Comparison of ENCODE assay signal across 15 cellular contexts in genomic region chr5:81881595-81881994, GRCh38.
DNase-seq lines count a peak whose midpoint lies in the region; ATAC-seq lines count a peak whose summit lies in the region.
"Had no signal": no experiment of that assay in that cellular context is flagged by ENCODE, and none has a peak within 500 bp of the region (broad histone marks: within the 10 kb centered on the region; RNA-seq: fewer than 3 reads in every experiment).

No MANE protein-coding gene starts in this region.

- DNase-seq in HAP-1 (ENCODE audit: low spot score in 2 of 2) (peak; percentile 22 to 88), LoVo (ENCODE audit: low spot score) (no peak), ACHN (no peak)
- DNase-seq in stimulated activated CD4-positive, alpha-beta T cell treated with anti-CD3 and anti-CD28 coated beads, Interleukin-4, amount 100 ng/mL, for 24 hours: no peak
- DNase-seq: 8988T; AML-193; Caco-2; Calu3; CD4-positive, alpha-beta T cell; CD8-positive, alpha-beta T cell; DMS79 treated with DMSO at 0.1 percent for 48 hours; GDM1 had no signal

- no peaks in the 10 kb centered on the region for H3K9me3 ChIP-seq in HAP-1
- H3K9me3 ChIP-seq: BLaER1 treated with 17β-estradiol and CSF1 and Interleukin-3, amounts not matched to agents 10 nM and 100 nM; Caco-2 had no signal

- peaks cover 18% of the 10 kb centered on the region for H3K4me1 ChIP-seq in HAP-1
- H3K4me1 ChIP-seq: BLaER1 treated with 17β-estradiol and CSF1 and Interleukin-3, amounts not matched to agents 10 nM and 100 nM; Caco-2 had no signal

- in situ Hi-C loops in HAP-1 (cut with MboI; ENCODE audit: low sequenced_read_pairs) (no loop called here), ACHN (cut with HindIII; ENCODE audit: low pct_ligation_motif_present, low pct_unique_long_range_greater_than_20kb, low sequenced_read_pairs) (no loop called here)

- H3K36me3 ChIP-seq in HAP-1 (replicated peaks): no peaks in the 10 kb centered on the region
- H3K36me3 ChIP-seq: BLaER1 treated with 17β-estradiol and CSF1 and Interleukin-3, amounts not matched to agents 10 nM and 100 nM had no signal

- no peaks in the 10 kb centered on the region for H3K27me3 ChIP-seq in HAP-1 (ENCODE audit: low read depth)
- H3K27me3 ChIP-seq: BLaER1 treated with 17β-estradiol and CSF1 and Interleukin-3, amounts not matched to agents 10 nM and 100 nM had no signal

- peak; percentile 51 for ATAC-seq in esophagus mucosa
- ATAC-seq: CD8-positive, alpha-beta T cell; GM12878 had no signal

- no peak overlapping the region for H3K4me3 ChIP-seq in HAP-1
- H3K4me3 ChIP-seq: BLaER1 treated with 17β-estradiol and CSF1 and Interleukin-3, amounts not matched to agents 10 nM and 100 nM; GM12878 had no signal

Comparison
In these comparisons a context has a peak if more than half of its experiments do, and no peak if none do; other contexts are left out.
1. DNase-seq: peak in HAP-1 (2 of 2); none in stimulated activated CD4-positive, alpha-beta T cell treated with anti-CD3 and anti-CD28 coated beads, Interleukin-4, amount 100 ng/mL, for 24 hours (single experiment), LoVo (single experiment) and ACHN (single experiment).